ENCODE assay signal across 8 cellular contexts in genomic region chr12:6450869-6451347, GRCh38. TPM values are rescaled to one million over a fixed set of nuclear protein-coding genes. Genes with fewer than 3 reads are reported as not detected.
DNase-seq lines count a peak whose midpoint lies in the region; ATAC-seq and TF ChIP-seq lines count a peak whose summit lies in the region.

No MANE protein-coding gene starts in this region.

- peaks cover 13% of the 10 kb centered on the region for H3K36me3 Mint-ChIP-seq in HFFc6 (ENCODE audit: low read depth)
- peaks cover 49% of the 10 kb centered on the region for H3K36me3 Mint-ChIP-seq in activated CD8-positive, alpha-beta memory T cell treated with anti-CD3 and anti-CD28 coated beads, Interleukin-2, amount 10 ng/mL, durations not matched to agents 7 days and 5 days

- peak; percentile 24 for DNase-seq in HFFc6
- no peak for DNase-seq in activated CD8-positive, alpha-beta memory T cell treated with anti-CD3 and anti-CD28 coated beads, Interleukin-2, amount 10 ng/mL, durations not matched to agents 7 days and 5 days
- no peak for DNase-seq in left cardiac atrium
- no peak for DNase-seq in skeletal muscle cell (ENCODE audit: low read depth)
- DNase-seq in HuH-7 (ENCODE audit: low spot score) = no peak
- DNase-seq in HK-2 (ENCODE audit: unreplicated experiment) = no peak
- no peak for DNase-seq in activated CD4-positive, CD25-positive, alpha-beta regulatory T cell (lab: John Stamatoyannopoulos, UW)
- DNase-seq in H4 (ENCODE audit: low spot score) = no peak

- H3K4me3 ChIP-seq in skeletal muscle cell (ENCODE audit: low read depth, low read length) = peak overlapping the region; percentile 62

- peak overlapping the region; percentile 94 for H3K4me3 Mint-ChIP-seq in HFFc6
- H3K4me3 Mint-ChIP-seq in activated CD8-positive, alpha-beta memory T cell treated with anti-CD3 and anti-CD28 coated beads, Interleukin-2, amount 10 ng/mL, durations not matched to agents 7 days and 5 days = peak overlapping the region; percentile 97

- H3K27ac Mint-ChIP-seq in HFFc6 = peak overlapping the region; percentile 99
- peak overlapping the region; percentile 94 for H3K27ac Mint-ChIP-seq in activated CD8-positive, alpha-beta memory T cell treated with anti-CD3 and anti-CD28 coated beads, Interleukin-2, amount 10 ng/mL, durations not matched to agents 7 days and 5 days

- no peak for TF ChIP-seq CTCF in HFFc6 (IDR thresholded peaks at IDR 0.05)

- ATAC-seq in activated CD8-positive, alpha-beta memory T cell treated with anti-CD3 and anti-CD28 coated beads, Interleukin-2, amount 10 ng/mL, durations not matched to agents 7 days and 5 days = peak; percentile 1
- peak; percentile 9 to 23 for ATAC-seq in left cardiac atrium

- intact Hi-C loops in left cardiac atrium (cut with DNase I) = no loop called here

- H3K9me3 Mint-ChIP-seq in HFFc6 = no peaks in the 10 kb centered on the region
- H3K9me3 Mint-ChIP-seq in activated CD8-positive, alpha-beta memory T cell treated with anti-CD3 and anti-CD28 coated beads, Interleukin-2, amount 10 ng/mL, durations not matched to agents 7 days and 5 days (ENCODE audit: low read depth) = no peaks in the 10 kb centered on the region

- CTCF ChIA-PET in activated CD8-positive, alpha-beta memory T cell treated with anti-CD3 and anti-CD28 coated beads, Interleukin-2, amount 10 ng/mL, durations not matched to agents 7 days and 5 days (lab: Charles Lee) = interaction anchor here (0.7 to 3.8 kb wide), 13 partner anchors 11 to 116 kb away, joined by 3 to 42 read pairs (median 6); partner anchors contain the start of genes MRPL51 and VAMP1

- no peaks in the 10 kb centered on the region; the same call in 1 of the 2 replicates for H3K27me3 Mint-ChIP-seq in HFFc6 (ENCODE audit: insufficient read depth)
- H3K27me3 Mint-ChIP-seq in activated CD8-positive, alpha-beta memory T cell treated with anti-CD3 and anti-CD28 coated beads, Interleukin-2, amount 10 ng/mL, durations not matched to agents 7 days and 5 days = no peaks in the 10 kb centered on the region

- H3K4me1 Mint-ChIP-seq in HFFc6 (ENCODE audit: low read depth) = peaks cover 37% of the 10 kb centered on the region
- H3K4me1 Mint-ChIP-seq in activated CD8-positive, alpha-beta memory T cell treated with anti-CD3 and anti-CD28 coated beads, Interleukin-2, amount 10 ng/mL, durations not matched to agents 7 days and 5 days = peaks cover 63% of the 10 kb centered on the region

RNA-seq across cellular contexts. Expression of gene TAPBPL, which starts 0.9 kb away (rescaled TPM):
- total RNA-seq in HFFc6 (2021; fragmentation: NEBNext Ultra II Directional; extraction: Animal tissue kit (Norgen Biotek cat#: 25700)) = 1 to 10 TPM; 4.3 to 8.2 (median 6.5) TPM
- 10 to 100 TPM; 49.1 to 53.0 TPM for total RNA-seq in activated CD8-positive, alpha-beta memory T cell treated with anti-CD3 and anti-CD28 coated beads, Interleukin-2, amount 10 ng/mL, durations not matched to agents 7 days and 5 days
- 10 to 100 TPM; 11.8 to 15.2 TPM for total RNA-seq in left cardiac atrium
- 8.6 and 20.5 TPM in 2 replicates for total RNA-seq in H4 (2014; rRNA removed; shearing (Covaris generic))

RNA-seq across cellular contexts. Expression of gene CD27, which starts 6.2 kb away (rescaled TPM):
- under 1 TPM in 2 of 6 experiments, not detected in 4; 0.19 to 0.28 TPM for total RNA-seq in HFFc6 (2021; fragmentation: NEBNext Ultra II Directional; extraction: Animal tissue kit (Norgen Biotek cat#: 25700))
- total RNA-seq in activated CD8-positive, alpha-beta memory T cell treated with anti-CD3 and anti-CD28 coated beads, Interleukin-2, amount 10 ng/mL, durations not matched to agents 7 days and 5 days = 10 to 100 TPM; 44.9 to 67.3 TPM
- total RNA-seq in left cardiac atrium = under 1 TPM; 0.26 to 0.35 TPM
- not detected in 2 replicates for total RNA-seq in H4 (2014; rRNA removed; shearing (Covaris generic))

RNA-seq across cellular contexts. Expression of gene VAMP1, which starts 19.6 kb away (rescaled TPM):
- total RNA-seq in HFFc6 (2021; fragmentation: NEBNext Ultra II Directional; extraction: Animal tissue kit (Norgen Biotek cat#: 25700)) = 10 to 100 TPM in 5 of 6 experiments, 1 to 10 TPM in 1; 8.6 to 13.0 (median 10.8) TPM
- 10 to 100 TPM; 49.2 to 59.1 TPM for total RNA-seq in activated CD8-positive, alpha-beta memory T cell treated with anti-CD3 and anti-CD28 coated beads, Interleukin-2, amount 10 ng/mL, durations not matched to agents 7 days and 5 days
- total RNA-seq in left cardiac atrium = 1 to 10 TPM; 3.6 to 6.2 TPM
- 2.8 and 4.1 TPM in 2 replicates for total RNA-seq in H4 (2014; rRNA removed; shearing (Covaris generic))

RNA-seq across cellular contexts. Expression of gene MRPL51, which starts 42.2 kb away (rescaled TPM):
- total RNA-seq in HFFc6 (2021; fragmentation: NEBNext Ultra II Directional; extraction: Animal tissue kit (Norgen Biotek cat#: 25700)) = 100 to 1,000 TPM; 227 to 290 (median 257) TPM
- total RNA-seq in activated CD8-positive, alpha-beta memory T cell treated with anti-CD3 and anti-CD28 coated beads, Interleukin-2, amount 10 ng/mL, durations not matched to agents 7 days and 5 days = 100 to 1,000 TPM; 191 to 271 TPM
- total RNA-seq in left cardiac atrium = 100 to 1,000 TPM; 202 to 203 TPM
- total RNA-seq in H4 (2014; rRNA removed; shearing (Covaris generic)) = 286 and 368 TPM in 2 replicates

RNA-seq across cellular contexts. Expression of gene NCAPD2, which starts 43.0 kb away (rescaled TPM):
- 10 to 100 TPM; 42.2 to 75.9 (median 65.4) TPM for total RNA-seq in HFFc6 (2021; fragmentation: NEBNext Ultra II Directional; extraction: Animal tissue kit (Norgen Biotek cat#: 25700))
- total RNA-seq in activated CD8-positive, alpha-beta memory T cell treated with anti-CD3 and anti-CD28 coated beads, Interleukin-2, amount 10 ng/mL, durations not matched to agents 7 days and 5 days = 100 to 1,000 TPM; 173 to 200 TPM
- 10 to 100 TPM; 12.4 to 15.8 TPM for total RNA-seq in left cardiac atrium
- 126 and 187 TPM in 2 replicates for total RNA-seq in H4 (2014; rRNA removed; shearing (Covaris generic))

Comparison
In these comparisons a context has a peak if more than half of its experiments do, and no peak if none do; other contexts are left out.
1. RNA of gene CD27, which starts 6.2 kb away (total RNA-seq): 44.9 to 67.3 TPM in activated CD8-positive, alpha-beta memory T cell treated with anti-CD3 and anti-CD28 coated beads, Interleukin-2, amount 10 ng/mL, durations not matched to agents 7 days and 5 days; 0.26 to 0.35 TPM in left cardiac atrium, 0.19 to 0.28 TPM in HFFc6 and not detected in H4; every median in the first group is over 10 times any median in the second.